13 cellular contexts compared by ENCODE assay signal in the genomic region with DNA sequence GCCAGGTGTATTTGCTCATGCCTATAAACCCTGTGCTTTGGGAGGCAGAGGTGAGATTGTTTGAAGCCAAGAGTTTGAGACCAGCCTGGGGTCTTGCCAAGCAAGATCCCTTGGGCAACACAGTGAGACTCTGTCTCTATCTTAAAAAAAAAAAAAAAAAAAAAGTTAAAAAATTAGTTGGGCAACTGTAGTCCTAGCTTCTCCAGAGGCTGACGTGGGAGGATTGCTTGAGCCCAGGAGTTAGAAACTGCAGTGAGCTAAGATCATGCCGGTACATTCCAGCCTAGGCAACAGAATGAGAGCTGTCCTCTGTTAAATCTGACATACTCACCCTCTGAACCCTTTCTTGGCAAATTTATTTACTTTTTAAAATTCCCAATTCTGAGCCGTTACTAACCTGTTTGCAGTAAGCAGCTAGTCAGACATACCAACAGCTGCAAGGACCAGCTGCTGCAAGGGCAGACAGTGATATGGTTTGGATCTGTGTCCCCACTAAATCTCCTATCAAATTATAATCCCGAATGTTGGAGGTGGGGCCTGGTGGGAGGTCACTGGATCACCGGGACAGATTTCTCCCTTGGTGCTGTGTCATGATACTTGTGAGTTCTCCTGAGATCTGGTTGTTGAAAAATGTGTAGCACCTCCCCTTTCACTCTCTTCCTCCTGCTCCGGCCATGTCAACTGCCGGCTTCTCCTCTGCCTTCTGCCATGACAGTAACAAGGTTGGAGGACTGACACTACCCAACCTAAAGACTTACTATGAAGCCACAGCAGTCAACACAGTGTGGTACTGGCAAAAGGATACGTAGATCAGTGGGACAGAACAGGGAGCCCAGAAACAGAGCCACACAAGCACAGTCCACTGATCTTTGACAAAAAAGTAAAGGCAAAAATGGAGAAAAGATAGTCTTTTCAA. TPM values are rescaled to one million over a fixed set of nuclear protein-coding genes. Genes with fewer than 3 reads are reported as not detected.
DNase-seq lines count a peak whose midpoint lies in the region; ATAC-seq and TF ChIP-seq lines count a peak whose summit lies in the region.
"Had no signal": no experiment of that assay in that cellular context is flagged by ENCODE, and none has a peak within 500 bp of the region (broad histone marks: within the 10 kb centered on the region; RNA-seq: fewer than 3 reads in every experiment).

No MANE protein-coding gene starts in this region.

- DNase-seq in LNCaP clone FGC (ENCODE audit: low read depth): peak; percentile 35
- no peak for DNase-seq in body of pancreas
- DNase-seq in right cardiac atrium: no peak
- DNase-seq in NCI-H1417 (lab: John Stamatoyannopoulos, UW): no peak
- no peak for DNase-seq in SKM-1 (lab: John Stamatoyannopoulos, UW; ENCODE audit: unreplicated experiment)
- DNase-seq in NCI-H2107 (lab: John Stamatoyannopoulos, UW): no peak
- DNase-seq in HFFc6: no peak
- DNase-seq: MM.1S, NCI-H2081, NCI-H774, RPMI8226 had no signal

- H3K9me3 Mint-ChIP-seq in HFFc6: no peaks in the 10 kb centered on the region
- H3K9me3 Mint-ChIP-seq: neural crest cell had no signal

- no peak overlapping the region for H3K27ac Mint-ChIP-seq in HFFc6

- ATAC-seq in body of pancreas (peak; percentile 38), right cardiac atrium (peak in 1 of 2 donors; percentile 36)

- H3K27ac ChIP-seq in body of pancreas (peak overlapping the region in 2 of 4 donors; percentile 24 to 29), right cardiac atrium (ENCODE audit: low read length) (peak overlapping the region; percentile 50), rectal smooth muscle tissue (ENCODE audit: low read depth, low read length) (peak overlapping the region; percentile 14)

- H3K36me3 ChIP-seq in body of pancreas (replicated peaks in 1 of 2; ENCODE audit: insufficient read depth in 1 of 2, low read depth in 2 of 2) (peaks cover 11 to 16% of the 10 kb centered on the region in 2 donors), rectal smooth muscle tissue (ENCODE audit: control insufficient read depth, insufficient read depth, low read length) (peaks cover 8% of the 10 kb centered on the region)

- H3K4me1 Mint-ChIP-seq in HFFc6 (ENCODE audit: low read depth): no peaks in the 10 kb centered on the region

- H3K9ac ChIP-seq in rectal smooth muscle tissue (ENCODE audit: low read length): no peak overlapping the region

- no peak overlapping the region for H3K4me3 Mint-ChIP-seq in HFFc6
- H3K4me3 Mint-ChIP-seq: neural crest cell had no signal

- H3K4me1 ChIP-seq in body of pancreas: peaks cover 25% of the 10 kb centered on the region
- peaks cover 3% of the 10 kb centered on the region for H3K4me1 ChIP-seq in right cardiac atrium (ENCODE audit: control insufficient read depth, insufficient read depth, low read length)
- H3K4me1 ChIP-seq in rectal smooth muscle tissue (ENCODE audit: control insufficient read depth, insufficient read depth, low read length): peaks cover 26% of the 10 kb centered on the region

- H3K36me3 Mint-ChIP-seq in HFFc6 (ENCODE audit: low read depth): peaks cover 34% of the 10 kb centered on the region

- H3K9me3 ChIP-seq in body of pancreas (no peaks in the 10 kb centered on the region), right cardiac atrium (ENCODE audit: control insufficient read depth, low read length) (no peaks in the 10 kb centered on the region)

- H3K4me3 ChIP-seq in LNCaP clone FGC (ENCODE audit: low read depth, low read length): no peak overlapping the region
- H3K4me3 ChIP-seq in body of pancreas: no peak overlapping the region
- H3K4me3 ChIP-seq in right cardiac atrium (ENCODE audit: low read length): no peak overlapping the region
- no peak overlapping the region for H3K4me3 ChIP-seq in rectal smooth muscle tissue (ENCODE audit: low read length)

- 58 to 62% methylated on average over 8 of the region's 8 CpGs for WGBS in body of pancreas, 2 donors
- WGBS in right cardiac atrium: 66% methylated on average over 8 of the region's 8 CpGs

- no peaks in the 10 kb centered on the region; the same call in 1 of the 2 replicates for H3K27me3 Mint-ChIP-seq in HFFc6 (ENCODE audit: insufficient read depth)

- no peaks in the 10 kb centered on the region for H3K27me3 ChIP-seq in body of pancreas
- no peaks in the 10 kb centered on the region for H3K27me3 ChIP-seq in right cardiac atrium (ENCODE audit: control insufficient read depth, insufficient read depth)
- H3K27me3 ChIP-seq in rectal smooth muscle tissue (ENCODE audit: control insufficient read depth, insufficient read depth, low read length): no peaks in the 10 kb centered on the region

- TF ChIP-seq POLR2A in body of pancreas (IDR thresholded peaks at IDR 0.05): no peak

- TF ChIP-seq CTCF in LNCaP clone FGC (IDR thresholded peaks at IDR 0.05; ENCODE audit: control insufficient read depth, extremely low read depth, insufficient read depth): no peak
- no peak for TF ChIP-seq CTCF in body of pancreas (IDR thresholded peaks at IDR 0.05)
- no peak for TF ChIP-seq CTCF in HFFc6 (IDR thresholded peaks at IDR 0.05)

- intact Hi-C loops in body of pancreas (cut with DNase I): no loop called here
- intact Hi-C loops in right cardiac atrium (cut with DNase I): no loop called here

RNA-seq across cellular contexts. Expression of gene PARP1, which starts 10.6 kb away (rescaled TPM):
- total RNA-seq in body of pancreas: 10 to 100 TPM; 56.3 to 72.8 TPM
- 10 to 100 TPM; 50.2 to 61.6 (median 56.4) TPM for total RNA-seq in right cardiac atrium
- polyA plus RNA-seq in right cardiac atrium: 34.2 TPM
- 10 to 100 TPM; 62.5 to 95.6 (median 91.9) TPM for total RNA-seq in HFFc6 (2021; fragmentation: NEBNext Ultra II Directional; extraction: Animal tissue kit (Norgen Biotek cat#: 25700))
